In genomic region chr9:33116855-33117254, GRCh38 we compare ENCODE assay signal across 10 cellular contexts. TPM values are rescaled to one million over a fixed set of nuclear protein-coding genes. Genes with fewer than 3 reads are reported as not detected.
DNase-seq lines count a peak whose midpoint lies in the region; ATAC-seq lines count a peak whose summit lies in the region.
"Had no signal": no experiment of that assay in that cellular context is flagged by ENCODE, and none has a peak within 500 bp of the region (broad histone marks: within the 10 kb centered on the region; RNA-seq: fewer than 3 reads in every experiment).

No MANE protein-coding gene starts in this region.

- intact Hi-C loops in CD4-positive, alpha-beta memory T cell (cut with micrococcal nuclease) = no loop called here

- H3K4me3 Mint-ChIP-seq in CD4-positive, alpha-beta memory T cell = no peak overlapping the region
- H3K4me3 Mint-ChIP-seq in activated naive CD8-positive, alpha-beta T cell treated with anti-CD3 and anti-CD28 coated beads, Interleukin-2, amount 10 ng/mL, durations not matched to agents 7 days and 5 days = peak overlapping the region; percentile 56
- H3K4me3 Mint-ChIP-seq in naive B cell = peak overlapping the region in 7 of 8 donors; percentile 53 to 91 (median 83)

- H3K4me3 ChIP-seq in CD4-positive, alpha-beta memory T cell (ENCODE audit: low read length in 2 of 2) = no peak overlapping the region
- H3K4me3 ChIP-seq: upper lobe of left lung had no signal

- peak; percentile 77 for ATAC-seq in HG03175 (IDR thresholded peaks at IDR 0.05; ENCODE audit: unreplicated experiment)
- no peak for ATAC-seq in activated naive CD8-positive, alpha-beta T cell treated with anti-CD3 and anti-CD28 coated beads, Interleukin-2, amount 10 ng/mL, durations not matched to agents 7 days and 5 days (ENCODE audit: low read depth)
- peak; percentile 95 for ATAC-seq in naive B cell (ENCODE audit: low read depth in 2 of 2)

- H3K27me3 Mint-ChIP-seq in CD4-positive, alpha-beta memory T cell = no peaks in the 10 kb centered on the region
- H3K27me3 Mint-ChIP-seq in activated naive CD8-positive, alpha-beta T cell treated with anti-CD3 and anti-CD28 coated beads, Interleukin-2, amount 10 ng/mL, durations not matched to agents 7 days and 5 days = no peaks in the 10 kb centered on the region
- no peaks in the 10 kb centered on the region for H3K27me3 Mint-ChIP-seq in naive B cell

- H3K4me1 Mint-ChIP-seq in CD4-positive, alpha-beta memory T cell = peaks cover 30 to 42% (median 35%) of the 10 kb centered on the region in 4 donors
- peaks cover 21% of the 10 kb centered on the region for H3K4me1 Mint-ChIP-seq in activated naive CD8-positive, alpha-beta T cell treated with anti-CD3 and anti-CD28 coated beads, Interleukin-2, amount 10 ng/mL, durations not matched to agents 7 days and 5 days
- H3K4me1 Mint-ChIP-seq in naive B cell = peaks cover 30 to 75% (median 44%) of the 10 kb centered on the region in 3 donors

- CTCF ChIA-PET in CD4-positive, alpha-beta memory T cell (lab: Charles Lee; ENCODE audit: partially characterized antibody) = interaction anchor here (2.2 kb wide), 1 partner anchor 110 kb away, joined by 6 read pairs; no protein-coding TSS in a partner anchor

- peaks cover 43 to 77% of the 10 kb centered on the region in 2 donors for H3K36me3 Mint-ChIP-seq in CD4-positive, alpha-beta memory T cell
- H3K36me3 Mint-ChIP-seq in activated naive CD8-positive, alpha-beta T cell treated with anti-CD3 and anti-CD28 coated beads, Interleukin-2, amount 10 ng/mL, durations not matched to agents 7 days and 5 days = peaks cover 29% of the 10 kb centered on the region
- peaks cover 22 to 30% of the 10 kb centered on the region in 2 donors for H3K36me3 Mint-ChIP-seq in naive B cell

- H3K27ac ChIP-seq in CD4-positive, alpha-beta memory T cell (ENCODE audit: low read depth, low read length) = no peak overlapping the region

- H3K9me3 ChIP-seq in CD4-positive, alpha-beta memory T cell (ENCODE audit: control insufficient read depth in 1 of 2, low read length in 2 of 2) = no peaks in the 10 kb centered on the region
- H3K9me3 ChIP-seq: upper lobe of left lung had no signal

- in situ Hi-C loops in G401 (cut with HindIII; ENCODE audit: low sequenced_read_pairs) (no loop called here), ACHN (cut with HindIII; ENCODE audit: low pct_ligation_motif_present, low pct_unique_long_range_greater_than_20kb, low sequenced_read_pairs) (no loop called here)

- no peaks in the 10 kb centered on the region for H3K27me3 ChIP-seq in CD4-positive, alpha-beta memory T cell (ENCODE audit: insufficient read depth, low read length)
- H3K27me3 ChIP-seq: upper lobe of left lung had no signal

- POLR2A ChIA-PET in CD4-positive, alpha-beta memory T cell (lab: Charles Lee; ENCODE audit: partially characterized antibody) = interaction anchor here (1.6 kb wide), 1 partner anchor 50 kb away, joined by 5 read pairs; the partner anchor contains the start of gene B4GALT1
- POLR2A ChIA-PET in activated naive CD8-positive, alpha-beta T cell treated with anti-CD3 and anti-CD28 coated beads, Interleukin-2, amount 10 ng/mL, durations not matched to agents 7 days and 5 days (lab: Charles Lee) = no interaction called here

- no peaks in the 10 kb centered on the region for H3K9me3 Mint-ChIP-seq in CD4-positive, alpha-beta memory T cell
- no peaks in the 10 kb centered on the region for H3K9me3 Mint-ChIP-seq in activated naive CD8-positive, alpha-beta T cell treated with anti-CD3 and anti-CD28 coated beads, Interleukin-2, amount 10 ng/mL, durations not matched to agents 7 days and 5 days
- H3K9me3 Mint-ChIP-seq in naive B cell = no peaks in the 10 kb centered on the region

- peaks cover 60% of the 10 kb centered on the region for H3K36me3 ChIP-seq in CD4-positive, alpha-beta memory T cell (ENCODE audit: insufficient read depth, low read length)

- DNase-seq in CD4-positive, alpha-beta memory T cell = no peak
- DNase-seq in activated naive CD8-positive, alpha-beta T cell treated with anti-CD3 and anti-CD28 coated beads, Interleukin-2, amount 10 ng/mL, durations not matched to agents 7 days and 5 days = no peak
- DNase-seq in naive B cell (no peak), G401 (ENCODE audit: low spot score) (no peak), NCI-H774 (lab: John Stamatoyannopoulos, UW) (no peak), ACHN (no peak), NCI-H524 (lab: John Stamatoyannopoulos, UW) (no peak)
- DNase-seq: NCI-H82, upper lobe of left lung had no signal

- peak overlapping the region in 5 of 7 donors; percentile 42 to 85 (median 60) for H3K27ac Mint-ChIP-seq in CD4-positive, alpha-beta memory T cell
- H3K27ac Mint-ChIP-seq in activated naive CD8-positive, alpha-beta T cell treated with anti-CD3 and anti-CD28 coated beads, Interleukin-2, amount 10 ng/mL, durations not matched to agents 7 days and 5 days = peak overlapping the region; percentile 66
- peak overlapping the region; percentile 93 to 99 (median 96) for H3K27ac Mint-ChIP-seq in naive B cell

- H3K4me1 ChIP-seq in CD4-positive, alpha-beta memory T cell (ENCODE audit: insufficient read depth, low read length) = peaks cover 20% of the 10 kb centered on the region

RNA-seq across cellular contexts. Expression of gene SMU1, which starts 40.4 kb away (rescaled TPM):
- 10 to 100 TPM; 30.9 to 31.6 TPM for total RNA-seq in CD4-positive, alpha-beta memory T cell
- polyA plus RNA-seq in CD4-positive, alpha-beta memory T cell = 10 to 100 TPM; 21.8 to 33.0 TPM
- total RNA-seq in activated naive CD8-positive, alpha-beta T cell treated with anti-CD3 and anti-CD28 coated beads, Interleukin-2, amount 10 ng/mL, durations not matched to agents 7 days and 5 days = 10 to 100 TPM; 22.2 to 22.9 TPM
- polyA plus RNA-seq in naive B cell (ENCODE audit: low read depth in 6 of 6) = 10 to 100 TPM; 19.6 to 44.5 (median 25.8) TPM
- total RNA-seq in G401 (2014; rRNA removed; shearing (Covaris generic)) = 34.4 and 49.4 TPM in 2 replicates

RNA-seq across cellular contexts. Expression of gene B4GALT1, which starts 50.3 kb away (rescaled TPM):
- 10 to 100 TPM; 54.1 to 56.0 TPM for total RNA-seq in CD4-positive, alpha-beta memory T cell
- 10 to 100 TPM; 16.6 to 32.0 TPM for polyA plus RNA-seq in CD4-positive, alpha-beta memory T cell
- 10 to 100 TPM; 34.6 to 35.7 TPM for total RNA-seq in activated naive CD8-positive, alpha-beta T cell treated with anti-CD3 and anti-CD28 coated beads, Interleukin-2, amount 10 ng/mL, durations not matched to agents 7 days and 5 days
- polyA plus RNA-seq in naive B cell (ENCODE audit: low read depth in 6 of 6) = 100 to 1,000 TPM in 1 of 6 donors, 10 to 100 TPM in 5; 30.4 to 112 (median 72.8) TPM
- total RNA-seq in G401 (2014; rRNA removed; shearing (Covaris generic)) = 15.1 and 15.3 TPM in 2 replicates

Comparison
In these comparisons a context has a peak if more than half of its experiments do, and no peak if none do; other contexts are left out.
1. H3K4me3 Mint-ChIP-seq: peak in activated naive CD8-positive, alpha-beta T cell treated with anti-CD3 and anti-CD28 coated beads, Interleukin-2, amount 10 ng/mL, durations not matched to agents 7 days and 5 days (single experiment) and naive B cell (7 of 8); none in CD4-positive, alpha-beta memory T cell (0 of 8).
2. Peak in every context shown above with its lines, with median percentiles within 50 percentile points of each other: H3K27ac Mint-ChIP-seq.